ENCODE assay signal across 8 cellular contexts in genomic region chr14:24399981-24400718, GRCh38. TPM values are rescaled to one million over a fixed set of nuclear protein-coding genes. Genes with fewer than 3 reads are reported as not detected.
A peak's percentile ranks its signal among the peaks of the same experiment; 100 is the strongest.
DNase-seq lines count a peak whose midpoint lies in the region; ATAC-seq and TF ChIP-seq lines count a peak whose summit lies in the region.
"Had no signal": no experiment of that assay in that cellular context is flagged by ENCODE, and none has a peak within 500 bp of the region (broad histone marks: within the 10 kb centered on the region; RNA-seq: fewer than 3 reads in every experiment).

No MANE protein-coding gene starts in this region.

- peaks cover 6% of the 10 kb centered on the region for H3K27me3 Mint-ChIP-seq in CD8-positive, alpha-beta T cell (ENCODE audit: low read depth)
- H3K27me3 Mint-ChIP-seq in natural killer cell (ENCODE audit: low read depth in 2 of 2) = peaks cover 30 to 34% of the 10 kb centered on the region in 2 donors

- DNase-seq in CD8-positive, alpha-beta T cell = no peak
- no peak for DNase-seq in brain microvascular endothelial cell
- no peak for DNase-seq in natural killer cell
- no peak for DNase-seq in activated CD8-positive, alpha-beta memory T cell treated with anti-CD3 and anti-CD28 coated beads, Interleukin-2, amount 50 U/mL, for 4 hours
- no peak for DNase-seq in HCEC 1CT
- DNase-seq: central memory CD4-positive, alpha-beta T cell had no signal

- in situ Hi-C loops in brain microvascular endothelial cell (cut with HindIII; ENCODE audit: low pct_ligation_motif_present, low sequenced_read_pairs) = no loop called here

- H3K4me3 ChIP-seq in CD8-positive, alpha-beta T cell (ENCODE audit: low read depth, low read length) = no peak overlapping the region
- H3K4me3 ChIP-seq in brain microvascular endothelial cell (ENCODE audit: low read depth, low read length) = peak overlapping the region; percentile 65

- H3K27ac Mint-ChIP-seq in CD8-positive, alpha-beta T cell = no peak overlapping the region
- H3K27ac Mint-ChIP-seq in natural killer cell = peak overlapping the region in 1 of 2 donors; percentile 51

- POLR2A ChIA-PET in CD8-positive, alpha-beta T cell (lab: Charles Lee) = no interaction called here

- H3K4me1 Mint-ChIP-seq in CD8-positive, alpha-beta T cell (ENCODE audit: low read depth) = peaks cover 7% of the 10 kb centered on the region
- H3K4me1 Mint-ChIP-seq in natural killer cell = peaks cover 6 to 15% of the 10 kb centered on the region in 2 donors

- no peak for ATAC-seq in CD8-positive, alpha-beta T cell
- ATAC-seq in natural killer cell = no peak
- ATAC-seq in GM18519 (IDR thresholded peaks at IDR 0.05; ENCODE audit: low FRiP score, unreplicated experiment) = no peak

- CTCF ChIA-PET in CD8-positive, alpha-beta T cell (lab: Charles Lee) = interaction anchor here (1.0 kb wide), 1 partner anchor 211 kb away, joined by 4 read pairs; the partner anchor contains the start of gene IPO4

- intact Hi-C loops in CD8-positive, alpha-beta T cell (cut with DNase I, micrococcal nuclease) = no loop called here
- intact Hi-C loops in natural killer cell (cut with micrococcal nuclease) = no loop called here

- no peak overlapping the region for H3K27ac ChIP-seq in CD8-positive, alpha-beta T cell (ENCODE audit: low read depth, low read length)
- H3K27ac ChIP-seq in brain microvascular endothelial cell = no peak overlapping the region

- H3K36me3 Mint-ChIP-seq in CD8-positive, alpha-beta T cell = no peaks in the 10 kb centered on the region
- H3K36me3 Mint-ChIP-seq in natural killer cell = no peaks in the 10 kb centered on the region

- no peaks in the 10 kb centered on the region for H3K36me3 ChIP-seq in CD8-positive, alpha-beta T cell (ENCODE audit: insufficient read depth, low read length)
- no peaks in the 10 kb centered on the region for H3K36me3 ChIP-seq in brain microvascular endothelial cell (replicated peaks)

- no peak for TF ChIP-seq CTCF in CD8-positive, alpha-beta T cell (IDR thresholded peaks at IDR 0.05)
- no peak for TF ChIP-seq CTCF in brain microvascular endothelial cell (IDR thresholded peaks at IDR 0.05; ENCODE audit: low read depth, low read length, missing control alignments)
- no peak for TF ChIP-seq CTCF in natural killer cell (IDR thresholded peaks at IDR 0.05)

- H3K27me3 ChIP-seq in CD8-positive, alpha-beta T cell (ENCODE audit: insufficient read depth, low read length) = no peaks in the 10 kb centered on the region
- H3K27me3 ChIP-seq in brain microvascular endothelial cell (replicated peaks) = no peaks in the 10 kb centered on the region

- no peaks in the 10 kb centered on the region for H3K9me3 ChIP-seq in CD8-positive, alpha-beta T cell (ENCODE audit: low read length)

- no peaks in the 10 kb centered on the region for H3K9me3 Mint-ChIP-seq in CD8-positive, alpha-beta T cell
- no peaks in the 10 kb centered on the region for H3K9me3 Mint-ChIP-seq in natural killer cell

- peaks cover 6% of the 10 kb centered on the region for H3K4me1 ChIP-seq in CD8-positive, alpha-beta T cell (ENCODE audit: insufficient read depth, low read length)

- H3K4me3 Mint-ChIP-seq in CD8-positive, alpha-beta T cell = peak overlapping the region; percentile 73
- H3K4me3 Mint-ChIP-seq in natural killer cell = peak overlapping the region; percentile 75

RNA-seq across cellular contexts. Expression of gene NYNRIN, which starts 1.3 kb away (rescaled TPM):
- under 1 TPM in 1 of 2 experiments, not detected in 1; 0.06 TPM for total RNA-seq in CD8-positive, alpha-beta T cell
- total RNA-seq in natural killer cell = under 1 TPM; 0.23 to 0.53 (median 0.42) TPM

RNA-seq across cellular contexts. Expression of gene CBLN3, which starts 29.3 kb away (rescaled TPM):
- 1 to 10 TPM; 1.1 to 1.6 TPM for total RNA-seq in CD8-positive, alpha-beta T cell
- 1 to 10 TPM in 2 of 3 donors, under 1 TPM in 1; 0.75 to 1.5 (median 1.1) TPM for total RNA-seq in natural killer cell

RNA-seq across cellular contexts. Expression of gene KHNYN, which starts 29.6 kb away (rescaled TPM):
- 100 to 1,000 TPM; 158 to 163 TPM for total RNA-seq in CD8-positive, alpha-beta T cell
- total RNA-seq in natural killer cell = 100 to 1,000 TPM; 106 to 141 (median 116) TPM

RNA-seq across cellular contexts. Expression of gene NFATC4, which starts 32.2 kb away (rescaled TPM):
- not detected for total RNA-seq in CD8-positive, alpha-beta T cell
- total RNA-seq in natural killer cell = not detected
- total RNA-seq: T-helper 1 cell treated with Interleukin-12 subunit alpha and Interleukin-12 subunit beta and Interleukin-4 antibody, amounts not matched to agents 30 ng/mL and 1 ng/mL, for 36 hours had no signal

RNA-seq across cellular contexts. Expression of gene SDR39U1, which starts 42.4 kb away (rescaled TPM):
- 10 to 100 TPM; 75.0 to 84.4 TPM for total RNA-seq in CD8-positive, alpha-beta T cell
- 100 to 1,000 TPM in 2 of 3 donors, 10 to 100 TPM in 1; 97.1 to 106 (median 100) TPM for total RNA-seq in natural killer cell
